1 cellular context compared by ENCODE assay signal in the genomic region with DNA sequence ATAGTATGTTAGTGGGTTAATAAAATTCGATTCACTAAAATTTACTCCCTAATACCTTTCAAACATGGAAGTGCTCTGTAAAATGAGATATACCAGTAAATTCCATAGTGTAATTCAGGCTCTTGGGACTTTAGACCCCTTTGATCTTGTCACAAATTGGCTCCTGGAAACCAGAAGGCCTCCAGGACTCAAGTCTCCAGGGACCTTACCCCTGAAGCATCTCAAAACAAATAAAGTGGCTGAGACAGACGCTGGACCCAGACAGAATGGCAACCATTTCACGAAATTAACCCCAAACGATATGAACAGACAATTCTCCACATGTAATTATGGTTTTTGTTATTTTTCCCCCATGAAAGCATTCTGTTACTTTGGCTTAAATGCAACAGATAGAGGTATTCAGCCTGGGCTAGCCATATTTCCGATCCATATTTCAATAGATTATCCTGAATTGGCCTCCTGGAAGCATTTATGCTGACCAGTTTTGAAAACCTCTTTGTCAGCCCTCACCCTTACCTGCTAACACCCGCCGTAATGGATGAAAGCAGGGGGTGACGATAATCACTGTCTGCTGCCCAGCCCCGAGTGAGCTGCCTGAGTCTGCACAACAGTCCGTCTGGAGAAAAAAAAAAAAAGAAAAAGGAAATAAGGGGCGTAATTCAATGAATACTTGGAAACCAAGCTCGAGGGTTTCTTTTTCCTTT.
TF ChIP-seq lines count a peak whose summit lies in the region.

No MANE protein-coding gene starts in this region.

TF ChIP-seq in IMR-90, 13 proteins besides CTCF, POLR2A, EP300 and RAD21:
- TF ChIP-seq, protein P1, sequence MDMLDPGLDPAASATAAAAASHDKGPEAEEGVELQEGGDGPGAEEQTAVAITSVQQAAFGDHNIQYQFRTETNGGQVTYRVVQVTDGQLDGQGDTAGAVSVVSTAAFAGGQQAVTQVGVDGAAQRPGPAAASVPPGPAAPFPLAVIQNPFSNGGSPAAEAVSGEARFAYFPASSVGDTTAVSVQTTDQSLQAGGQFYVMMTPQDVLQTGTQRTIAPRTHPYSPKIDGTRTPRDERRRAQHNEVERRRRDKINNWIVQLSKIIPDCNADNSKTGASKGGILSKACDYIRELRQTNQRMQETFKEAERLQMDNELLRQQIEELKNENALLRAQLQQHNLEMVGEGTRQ (IDR thresholded peaks at IDR 0.05; ENCODE audit: low read depth, low read length) = no peak
- TF ChIP-seq BHLHE40 (IDR thresholded peaks at IDR 0.05; ENCODE audit: low read depth, low read length) (no peak), MAFK (IDR thresholded peaks at IDR 0.05; ENCODE audit: low read depth, low read length) (no peak), NFE2L2 (IDR thresholded peaks at IDR 0.05; ENCODE audit: low read depth, low read length) (no peak), MAZ (IDR thresholded peaks at IDR 0.05; ENCODE audit: borderline replicate concordance, low read depth, low read length) (no peak), SMC3 (IDR thresholded peaks at IDR 0.05; ENCODE audit: low read depth, low read length) (no peak), CHD1 (IDR thresholded peaks at IDR 0.05; ENCODE audit: low read depth, low read length) (no peak), CEBPB (IDR thresholded peaks at IDR 0.05; ENCODE audit: low read depth, low read length) (no peak), MXI1 (IDR thresholded peaks at IDR 0.05; ENCODE audit: borderline replicate concordance, low read depth, low read length) (no peak), RCOR1 (IDR thresholded peaks at IDR 0.05; ENCODE audit: insufficient replicate concordance, low read length) (no peak), FOS (IDR thresholded peaks at IDR 0.05; ENCODE audit: low read depth, low read length) (no peak)
- TF ChIP-seq, protein P2, sequence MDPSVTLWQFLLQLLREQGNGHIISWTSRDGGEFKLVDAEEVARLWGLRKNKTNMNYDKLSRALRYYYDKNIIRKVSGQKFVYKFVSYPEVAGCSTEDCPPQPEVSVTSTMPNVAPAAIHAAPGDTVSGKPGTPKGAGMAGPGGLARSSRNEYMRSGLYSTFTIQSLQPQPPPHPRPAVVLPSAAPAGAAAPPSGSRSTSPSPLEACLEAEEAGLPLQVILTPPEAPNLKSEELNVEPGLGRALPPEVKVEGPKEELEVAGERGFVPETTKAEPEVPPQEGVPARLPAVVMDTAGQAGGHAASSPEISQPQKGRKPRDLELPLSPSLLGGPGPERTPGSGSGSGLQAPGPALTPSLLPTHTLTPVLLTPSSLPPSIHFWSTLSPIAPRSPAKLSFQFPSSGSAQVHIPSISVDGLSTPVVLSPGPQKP (IDR thresholded peaks at IDR 0.05; ENCODE audit: borderline replicate concordance, low read depth, low read length) = no peak
